1 cellular context compared by ENCODE assay signal in genomic region chr18:6960656-6961055, GRCh38.
TF ChIP-seq lines count a peak whose summit lies in the region.

No MANE protein-coding gene starts in this region.

TF ChIP-seq in H1, 55 proteins besides CTCF, POLR2A, EP300 and RAD21 (continued from another document):
- no peak for TF ChIP-seq TAF7 (optimal IDR thresholded peaks at IDR 0.05; ENCODE audit: borderline replicate concordance, low read depth, low read length)
- no peak for TF ChIP-seq MAFK (IDR thresholded peaks at IDR 0.05; ENCODE audit: low read depth, low read length)
TF ChIP-seq in H1: peak in this region for 0.
